19 cellular contexts compared by ENCODE assay signal in genomic region chr7:3431306-3431705, GRCh38.
"Had no signal": no experiment of that assay in that cellular context is flagged by ENCODE, and none has a peak within 500 bp of the region (broad histone marks: within the 10 kb centered on the region; RNA-seq: fewer than 3 reads in every experiment).

No MANE protein-coding gene starts in this region.

- ATAC-seq: lower lobe of right lung, psoas muscle, right lobe of liver, T-helper 17 cell, upper lobe of right lung had no signal

- H3K4me3 Mint-ChIP-seq: activated CD4-positive, alpha-beta memory T cell treated with anti-CD3 and anti-CD28 coated beads, Interleukin-2, amount 10 ng/mL, durations not matched to agents 7 days and 5 days; activated naive CD8-positive, alpha-beta T cell treated with anti-CD3 and anti-CD28 coated beads for 36 hours; endodermal cell; T-helper 17 cell had no signal

- H3K27me3 ChIP-seq: cardiac muscle cell, dorsolateral prefrontal cortex, right lobe of liver, spleen, stomach, testis, upper lobe of right lung had no signal

- H3K9me3 ChIP-seq: lower lobe of right lung, psoas muscle, right lobe of liver, spleen, stomach, testis, upper lobe of right lung had no signal

- H3K36me3 ChIP-seq: cardiac muscle cell, lower lobe of right lung, right lobe of liver, spleen, stomach, upper lobe of right lung, WERI-Rb-1 had no signal

- H3K4me3 ChIP-seq: cardiac muscle cell, dorsolateral prefrontal cortex, lower lobe of right lung, psoas muscle, right lobe of liver, spleen, stomach, testis, upper lobe of right lung had no signal

- DNase-seq: activated CD4-positive, alpha-beta memory T cell treated with anti-CD3 and anti-CD28 coated beads, Interleukin-2, amount 10 ng/mL, durations not matched to agents 7 days and 5 days; activated CD8-positive, alpha-beta memory T cell treated with anti-CD3 and anti-CD28 coated beads, Interleukin-2, amount 50 U/mL, for 4 hours; activated naive CD8-positive, alpha-beta T cell treated with anti-CD3 and anti-CD28 coated beads for 36 hours; anterior cingulate cortex; dorsolateral prefrontal cortex; erythroblast; hypothalamus; lower lobe of right lung; midbrain; psoas muscle; right lobe of liver; spleen; stomach; T-helper 17 cell; testis; upper lobe of right lung; WERI-Rb-1 had no signal

- H3K36me3 Mint-ChIP-seq: activated naive CD8-positive, alpha-beta T cell treated with anti-CD3 and anti-CD28 coated beads for 36 hours had no signal

- H3K27ac Mint-ChIP-seq: activated CD4-positive, alpha-beta memory T cell treated with anti-CD3 and anti-CD28 coated beads, Interleukin-2, amount 10 ng/mL, durations not matched to agents 7 days and 5 days; activated naive CD8-positive, alpha-beta T cell treated with anti-CD3 and anti-CD28 coated beads for 36 hours; endodermal cell; T-helper 17 cell had no signal

- H3K4me1 ChIP-seq: lower lobe of right lung, psoas muscle, right lobe of liver, spleen, stomach, testis, upper lobe of right lung had no signal

- H3K4me1 Mint-ChIP-seq: activated CD4-positive, alpha-beta memory T cell treated with anti-CD3 and anti-CD28 coated beads, Interleukin-2, amount 10 ng/mL, durations not matched to agents 7 days and 5 days; activated naive CD8-positive, alpha-beta T cell treated with anti-CD3 and anti-CD28 coated beads for 36 hours had no signal

- H3K9me3 Mint-ChIP-seq: activated CD4-positive, alpha-beta memory T cell treated with anti-CD3 and anti-CD28 coated beads, Interleukin-2, amount 10 ng/mL, durations not matched to agents 7 days and 5 days; activated naive CD8-positive, alpha-beta T cell treated with anti-CD3 and anti-CD28 coated beads for 36 hours; endodermal cell had no signal

- H3K27me3 Mint-ChIP-seq: activated naive CD8-positive, alpha-beta T cell treated with anti-CD3 and anti-CD28 coated beads for 36 hours; T-helper 17 cell had no signal
